ENCODE assay signal across 17 cellular contexts in genomic region chr7:21370283-21370982, GRCh38. TPM values are rescaled to one million over a fixed set of nuclear protein-coding genes. Genes with fewer than 3 reads are reported as not detected.
DNase-seq lines count a peak whose midpoint lies in the region; ATAC-seq and TF ChIP-seq lines count a peak whose summit lies in the region.
"Had no signal": no experiment of that assay in that cellular context is flagged by ENCODE, and none has a peak within 500 bp of the region (broad histone marks: within the 10 kb centered on the region; RNA-seq: fewer than 3 reads in every experiment).

No MANE protein-coding gene starts in this region.

- POLR2A ChIA-PET in activated CD4-positive, alpha-beta T cell treated with anti-CD3 and anti-CD28 coated beads for 36 hours (lab: Charles Lee): no interaction called here

- intact Hi-C loops in activated CD4-positive, alpha-beta T cell treated with anti-CD3 and anti-CD28 coated beads for 36 hours (cut with DNase I, micrococcal nuclease): loop anchor here in 1 of 2 experiments (2.0 kb wide), 1 partner anchor 16 kb away; no protein-coding TSS in a partner anchor

- DNase-seq in activated CD4-positive, alpha-beta T cell treated with anti-CD3 and anti-CD28 coated beads for 36 hours: no peak
- DNase-seq in activated CD4-positive, alpha-beta T cell treated with anti-CD3 and anti-CD28 coated beads for 48 hours: no peak
- peak; percentile 37 for DNase-seq in NCI-H345 treated with DMSO at 0.1 percent for 48 hours (lab: John Stamatoyannopoulos, UW; ENCODE audit: unreplicated experiment)
- peak; percentile 59 for DNase-seq in epithelial cell of esophagus (ENCODE audit: low read depth)
- DNase-seq in osteocyte (ENCODE audit: extremely low spot score, unreplicated experiment): no peak
- DNase-seq in stimulated activated CD4-positive, alpha-beta T cell treated with anti-CD3 and anti-CD28 coated beads, Interleukin-12 subunit alpha, Interleukin-12 subunit beta, amount 100 ng/mL, for 4 hours: no peak
- DNase-seq in OCI-M1 (lab: John Stamatoyannopoulos, UW): no peak
- DNase-seq: activated effector memory CD4-positive, alpha-beta T cell treated with Interleukin-2 at 50 U/mL for 16 hours; CD8-positive, alpha-beta memory T cell; naive B cell; NCI-H82 had no signal

- no peaks in the 10 kb centered on the region for H3K36me3 Mint-ChIP-seq in activated CD4-positive, alpha-beta T cell treated with anti-CD3 and anti-CD28 coated beads for 36 hours (ENCODE audit: low read depth)
- H3K36me3 Mint-ChIP-seq in osteocyte (ENCODE audit: unreplicated experiment): no peaks in the 10 kb centered on the region
- H3K36me3 Mint-ChIP-seq: naive B cell had no signal

- TF ChIP-seq CTCF in epithelial cell of esophagus (IDR thresholded peaks at IDR 0.05; ENCODE audit: insufficient read depth, low read depth, low read length, missing control alignments) (no peak), osteocyte (IDR thresholded peaks at IDR 0.05) (no peak)

- H3K9me3 Mint-ChIP-seq in activated CD4-positive, alpha-beta T cell treated with anti-CD3 and anti-CD28 coated beads for 36 hours (ENCODE audit: low read depth): peaks cover 2% of the 10 kb centered on the region
- H3K9me3 Mint-ChIP-seq in osteocyte (ENCODE audit: unreplicated experiment): peaks cover 4% of the 10 kb centered on the region
- H3K9me3 Mint-ChIP-seq: stimulated activated naive CD8-positive, alpha-beta T cell treated with anti-CD3 and anti-CD28 coated beads, Interleukin-15, Interleukin-2, amounts not matched to agents 100 ng/mL and 50 ng/mL, for 24 hours had no signal

- peaks cover 2% of the 10 kb centered on the region for H3K27me3 Mint-ChIP-seq in activated CD4-positive, alpha-beta T cell treated with anti-CD3 and anti-CD28 coated beads for 36 hours
- no peaks in the 10 kb centered on the region for H3K27me3 Mint-ChIP-seq in osteocyte (ENCODE audit: unreplicated experiment)
- H3K27me3 Mint-ChIP-seq: CD8-positive, alpha-beta memory T cell; stimulated activated naive CD8-positive, alpha-beta T cell treated with anti-CD3 and anti-CD28 coated beads, Interleukin-15, Interleukin-2, amounts not matched to agents 100 ng/mL and 50 ng/mL, for 24 hours had no signal

- H3K27ac Mint-ChIP-seq in activated CD4-positive, alpha-beta T cell treated with anti-CD3 and anti-CD28 coated beads for 36 hours: no peak overlapping the region
- H3K27ac Mint-ChIP-seq in osteocyte (ENCODE audit: unreplicated experiment): no peak overlapping the region
- H3K27ac Mint-ChIP-seq: CD8-positive, alpha-beta memory T cell; naive B cell; stimulated activated naive CD8-positive, alpha-beta T cell treated with anti-CD3 and anti-CD28 coated beads, Interleukin-15, Interleukin-2, amounts not matched to agents 100 ng/mL and 50 ng/mL, for 24 hours had no signal

- H3K4me3 Mint-ChIP-seq in activated CD4-positive, alpha-beta T cell treated with anti-CD3 and anti-CD28 coated beads for 36 hours: no peak overlapping the region
- no peak overlapping the region for H3K4me3 Mint-ChIP-seq in osteocyte (ENCODE audit: unreplicated experiment)
- H3K4me3 Mint-ChIP-seq: CD8-positive, alpha-beta memory T cell; naive B cell; stimulated activated naive CD8-positive, alpha-beta T cell treated with anti-CD3 and anti-CD28 coated beads, Interleukin-15, Interleukin-2, amounts not matched to agents 100 ng/mL and 50 ng/mL, for 24 hours had no signal

- peak; percentile 73 for ATAC-seq in activated CD4-positive, alpha-beta T cell treated with anti-CD3 and anti-CD28 coated beads for 36 hours
- ATAC-seq in HG02870 (IDR thresholded peaks at IDR 0.05; ENCODE audit: unreplicated experiment): peak; percentile 40
- ATAC-seq: gastroesophageal sphincter, HepG2, Right ventricle myocardium inferior had no signal

- CTCF ChIA-PET in activated CD4-positive, alpha-beta T cell treated with anti-CD3 and anti-CD28 coated beads for 36 hours (lab: Charles Lee): interaction anchor here (0.5 to 1.2 kb wide), 2 partner anchors 59 to 102 kb away, joined by 3 to 4 read pairs; no protein-coding TSS in a partner anchor

- H3K4me1 Mint-ChIP-seq in activated CD4-positive, alpha-beta T cell treated with anti-CD3 and anti-CD28 coated beads for 36 hours: peaks cover 22% of the 10 kb centered on the region
- no peaks in the 10 kb centered on the region for H3K4me1 Mint-ChIP-seq in osteocyte (ENCODE audit: unreplicated experiment)

- no peak overlapping the region for H3K4me3 ChIP-seq in epithelial cell of esophagus (ENCODE audit: low read length)
- H3K4me3 ChIP-seq: coronary artery, gastroesophageal sphincter had no signal

RNA-seq across cellular contexts. Expression of gene SP4, which starts 57.5 kb away (rescaled TPM):
- total RNA-seq in activated CD4-positive, alpha-beta T cell treated with anti-CD3 and anti-CD28 coated beads for 36 hours: 10 to 100 TPM; 17.5 to 22.8 TPM
- 6.4 and 9.6 TPM in 2 replicates for total RNA-seq in osteocyte

Comparison
In these comparisons a context has a peak if more than half of its experiments do, and no peak if none do; other contexts are left out.
1. DNase-seq: peak in NCI-H345 treated with DMSO at 0.1 percent for 48 hours (single experiment) and epithelial cell of esophagus (single experiment); none in activated CD4-positive, alpha-beta T cell treated with anti-CD3 and anti-CD28 coated beads for 36 hours (single experiment), activated CD4-positive, alpha-beta T cell treated with anti-CD3 and anti-CD28 coated beads for 48 hours (single experiment), osteocyte (single experiment), stimulated activated CD4-positive, alpha-beta T cell treated with anti-CD3 and anti-CD28 coated beads, Interleukin-12 subunit alpha, Interleukin-12 subunit beta, amount 100 ng/mL, for 4 hours (single experiment) and OCI-M1 (single experiment).